ENCODE assay signal across 5 cellular contexts in the genomic region with DNA sequence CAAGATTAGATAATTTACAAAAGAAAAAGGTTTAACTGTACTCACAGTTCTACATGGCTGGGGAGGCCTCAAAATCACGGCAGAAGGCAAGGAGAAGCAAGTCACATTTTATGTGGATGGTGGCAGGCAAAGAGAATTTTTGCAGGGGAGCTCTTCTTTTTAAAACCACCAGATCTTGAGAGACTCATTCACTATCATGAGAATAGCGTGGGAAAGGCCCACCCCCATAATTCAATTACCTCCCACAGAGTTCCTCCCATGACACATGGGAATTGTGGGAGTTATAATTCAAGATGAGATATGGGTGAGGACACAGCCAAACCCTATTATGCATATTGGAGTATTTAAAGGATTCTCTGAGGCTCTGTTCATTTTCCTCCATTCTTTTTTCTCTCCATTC.
"Had no signal": no experiment of that assay in that cellular context is flagged by ENCODE, and none has a peak within 500 bp of the region (broad histone marks: within the 10 kb centered on the region; RNA-seq: fewer than 3 reads in every experiment).

No MANE protein-coding gene starts in this region.

- H3K4me3 Mint-ChIP-seq: IgD-negative memory B cell had no signal

- DNase-seq: IMR-90, KBM-7 had no signal

- ATAC-seq: HepG2, K562 had no signal

- H3K36me3 Mint-ChIP-seq: IgD-negative memory B cell had no signal

- H3K4me1 Mint-ChIP-seq: IgD-negative memory B cell had no signal

- H3K27ac Mint-ChIP-seq: IgD-negative memory B cell had no signal

- H3K4me3 ChIP-seq: K562 had no signal
